Comparison of ENCODE assay signal across 10 cellular contexts in the genomic region with DNA sequence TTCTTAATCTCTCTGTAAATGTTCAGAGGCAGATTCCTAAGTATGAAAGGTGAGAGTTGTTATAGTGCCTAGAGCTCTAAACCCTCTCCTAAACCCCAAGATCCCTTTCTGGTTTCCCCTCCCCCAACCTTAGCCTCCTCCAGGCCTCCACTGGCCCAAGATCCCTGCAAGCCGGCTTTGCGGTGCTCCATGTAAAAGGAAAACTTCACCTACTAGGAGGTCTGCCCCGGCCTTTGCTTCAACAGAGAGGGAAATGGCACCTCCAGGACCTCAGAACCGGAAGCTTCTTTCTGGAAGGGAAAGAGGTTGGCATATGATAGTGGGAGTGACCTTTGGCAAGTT. TPM values are rescaled to one million over a fixed set of nuclear protein-coding genes. Genes with fewer than 3 reads are reported as not detected.
DNase-seq lines count a peak whose midpoint lies in the region; ATAC-seq and TF ChIP-seq lines count a peak whose summit lies in the region.
"Had no signal": no experiment of that assay in that cellular context is flagged by ENCODE, and none has a peak within 500 bp of the region (broad histone marks: within the 10 kb centered on the region; RNA-seq: fewer than 3 reads in every experiment).

No MANE protein-coding gene starts in this region.

- peaks cover 46% of the 10 kb centered on the region for H3K4me1 ChIP-seq in adipocyte (ENCODE audit: control insufficient read depth, insufficient read depth, low read length)
- H3K4me1 ChIP-seq in left lung = peaks cover 10 to 57% of the 10 kb centered on the region in 2 donors

- H3K4me3 ChIP-seq in adipocyte (ENCODE audit: low read length) (peak overlapping the region; percentile 97), left lung (peak overlapping the region in 1 of 2 donors; percentile 73)

- peak overlapping the region; percentile 52 for H3K27ac Mint-ChIP-seq in activated CD4-positive, alpha-beta T cell treated with anti-CD3 and anti-CD28 coated beads, Interleukin-2, amount 10 ng/mL, durations not matched to agents 7 days and 5 days

- no peak for TF ChIP-seq CTCF in left lung (IDR thresholded peaks at IDR 0.05)

- H3K36me3 ChIP-seq in adipocyte (ENCODE audit: control insufficient read depth, insufficient read depth, low read length, severe bottlenecking) = peaks cover 26% of the 10 kb centered on the region
- peaks cover 0 to 34% of the 10 kb centered on the region in 2 donors for H3K36me3 ChIP-seq in left lung

- H3K36me3 Mint-ChIP-seq in activated CD4-positive, alpha-beta T cell treated with anti-CD3 and anti-CD28 coated beads, Interleukin-2, amount 10 ng/mL, durations not matched to agents 7 days and 5 days (ENCODE audit: low read depth) = peaks cover 10% of the 10 kb centered on the region

- no peak for ATAC-seq in left lung

- H3K9me3 Mint-ChIP-seq in activated CD4-positive, alpha-beta T cell treated with anti-CD3 and anti-CD28 coated beads, Interleukin-2, amount 10 ng/mL, durations not matched to agents 7 days and 5 days = no peaks in the 10 kb centered on the region

- peak overlapping the region; percentile 94 for H3K9ac ChIP-seq in adipocyte (ENCODE audit: low read length)

- H3K4me1 Mint-ChIP-seq in activated CD4-positive, alpha-beta T cell treated with anti-CD3 and anti-CD28 coated beads, Interleukin-2, amount 10 ng/mL, durations not matched to agents 7 days and 5 days = peaks cover 33% of the 10 kb centered on the region

- H3K27me3 Mint-ChIP-seq in activated CD4-positive, alpha-beta T cell treated with anti-CD3 and anti-CD28 coated beads, Interleukin-2, amount 10 ng/mL, durations not matched to agents 7 days and 5 days = peaks cover 15% of the 10 kb centered on the region

- peaks cover 6% of the 10 kb centered on the region for H3K27me3 ChIP-seq in adipocyte (replicated peaks; ENCODE audit: control insufficient read depth, insufficient read depth, low read length)
- H3K27me3 ChIP-seq in left lung = no peaks in the 10 kb centered on the region

- intact Hi-C loops in left lung (cut with DNase I) = loop anchor here in 1 of 2 donors (10.0 kb wide), 1 partner anchor 145 kb away; no protein-coding TSS in a partner anchor

- H3K4me3 Mint-ChIP-seq in activated CD4-positive, alpha-beta T cell treated with anti-CD3 and anti-CD28 coated beads, Interleukin-2, amount 10 ng/mL, durations not matched to agents 7 days and 5 days = peak overlapping the region; percentile 76

- CTCF ChIA-PET in activated CD4-positive, alpha-beta T cell treated with anti-CD3 and anti-CD28 coated beads, Interleukin-2, amount 10 ng/mL, durations not matched to agents 7 days and 5 days (lab: Charles Lee) = interaction anchor here (1.0 kb wide), 1 partner anchor 35 kb away, joined by 3 read pairs; no protein-coding TSS in a partner anchor

- H3K9me3 ChIP-seq in adipocyte (ENCODE audit: control insufficient read depth, low read length) (no peaks in the 10 kb centered on the region), left lung (no peaks in the 10 kb centered on the region)

- peak overlapping the region; percentile 94 to 97 for H3K27ac ChIP-seq in left lung
- peak overlapping the region; percentile 87 for H3K27ac ChIP-seq in temporal lobe (ENCODE audit: low read depth, low read length)

- no peak for DNase-seq in activated CD4-positive, alpha-beta T cell treated with anti-CD3 and anti-CD28 coated beads, Interleukin-2, amount 10 ng/mL, durations not matched to agents 7 days and 5 days
- DNase-seq in activated CD4-positive, alpha-beta T cell treated with anti-CD3 and anti-CD28 coated beads, Interleukin-2, amount 50 U/mL, for 4 hours = no peak
- DNase-seq in adipocyte (ENCODE audit: low read depth) (peak; percentile 33), left lung (no peak), SIG-M5 treated with dmso at 0.1 percent for 504 hours (lab: John Stamatoyannopoulos, UW; ENCODE audit: unreplicated experiment) (no peak), OCI-M2 (lab: John Stamatoyannopoulos, UW; ENCODE audit: unreplicated experiment) (no peak), NCI-H345 treated with DMSO at 0.1 percent for 48 hours (lab: John Stamatoyannopoulos, UW; ENCODE audit: unreplicated experiment) (no peak)
- DNase-seq: NCI-H2227 treated with DMSO at 0.1 percent for 48 hours; stimulated activated CD4-positive, alpha-beta T cell treated with anti-CD3 and anti-CD28 coated beads, Interleukin-2, amount 100 ng/mL, for 48 hours had no signal

- POLR2A ChIA-PET in activated CD4-positive, alpha-beta T cell treated with anti-CD3 and anti-CD28 coated beads, Interleukin-2, amount 10 ng/mL, durations not matched to agents 7 days and 5 days (lab: Charles Lee) = no interaction called here

RNA-seq across cellular contexts. Expression of gene RRBP1, which starts 2.3 kb away (rescaled TPM):
- total RNA-seq in activated CD4-positive, alpha-beta T cell treated with anti-CD3 and anti-CD28 coated beads, Interleukin-2, amount 10 ng/mL, durations not matched to agents 7 days and 5 days = 10 to 100 TPM; 50.8 to 52.1 TPM
- total RNA-seq in left lung = 100 to 1,000 TPM; 201 to 263 TPM
- 6.1 TPM for total RNA-seq in temporal lobe

RNA-seq across cellular contexts. Expression of gene BANF2, which starts 20.0 kb away (rescaled TPM):
- not detected for total RNA-seq in activated CD4-positive, alpha-beta T cell treated with anti-CD3 and anti-CD28 coated beads, Interleukin-2, amount 10 ng/mL, durations not matched to agents 7 days and 5 days
- not detected for total RNA-seq in left lung
- total RNA-seq in temporal lobe = not detected
